ENCODE assay signal across 9 cellular contexts in the genomic region with DNA sequence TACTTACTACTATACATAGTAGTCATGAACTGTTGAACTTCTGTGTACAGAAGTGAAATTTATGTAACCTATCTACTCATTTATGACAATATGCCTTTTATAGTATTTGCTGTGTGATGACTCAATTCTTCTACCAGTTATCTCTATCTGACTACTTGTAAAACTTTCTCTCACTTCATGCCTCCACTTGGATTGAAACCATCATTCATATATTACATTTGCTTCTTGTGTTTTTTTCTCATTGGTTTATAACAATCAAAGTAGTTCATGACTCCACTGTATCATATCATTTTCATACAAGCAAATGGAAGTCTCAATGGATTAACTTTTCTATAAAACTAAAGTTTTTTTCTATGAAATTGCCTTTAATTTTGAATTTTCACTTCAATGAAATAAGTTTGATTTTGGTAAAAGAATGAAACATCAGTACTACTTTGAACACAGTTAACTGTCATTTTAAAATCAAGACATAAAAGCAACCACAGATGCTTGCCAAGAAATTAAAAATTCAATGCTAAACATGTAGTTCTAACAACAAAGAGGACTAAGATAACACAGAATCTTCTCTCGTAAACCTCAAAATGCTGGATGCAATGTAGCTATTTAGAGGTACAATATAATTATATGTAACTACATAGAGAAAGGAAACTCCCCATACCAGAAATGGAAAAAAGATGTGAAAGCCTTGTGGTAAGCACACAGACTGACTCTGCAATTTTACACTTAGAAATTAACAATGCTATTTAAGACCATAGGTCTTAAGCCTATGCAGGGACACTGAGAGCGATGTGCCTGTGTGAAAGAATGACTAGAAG. TPM values are rescaled to one million over a fixed set of nuclear protein-coding genes. Genes with fewer than 3 reads are reported as not detected.
DNase-seq lines count a peak whose midpoint lies in the region; ATAC-seq and TF ChIP-seq lines count a peak whose summit lies in the region.
"Had no signal": no experiment of that assay in that cellular context is flagged by ENCODE, and none has a peak within 500 bp of the region (broad histone marks: within the 10 kb centered on the region; RNA-seq: fewer than 3 reads in every experiment).

No MANE protein-coding gene starts in this region.

- intact Hi-C loops in left lung (cut with DNase I), result no loop called here

- peak; percentile 90 for ATAC-seq in GM18909 (IDR thresholded peaks at IDR 0.05; ENCODE audit: poor library complexity, unreplicated experiment)
- ATAC-seq in left lobe of liver, result no peak
- ATAC-seq in left lung, result no peak

- H3K4me1 ChIP-seq in mucosa of rectum (ENCODE audit: control insufficient read depth in 2 of 2, insufficient read depth in 2 of 2, low read length in 2 of 2), result peaks cover 15 to 35% of the 10 kb centered on the region in 2 donors
- peaks cover 7% of the 10 kb centered on the region; the same call in 1 of the 2 replicates for H3K4me1 ChIP-seq in HAP-1
- no peaks in the 10 kb centered on the region for H3K4me1 ChIP-seq in left lung

- in situ Hi-C loops in HAP-1 (cut with MboI; ENCODE audit: low sequenced_read_pairs), result no loop called here

- peak overlapping the region in 1 of 2 donors; percentile 8 for H3K9ac ChIP-seq in mucosa of rectum (ENCODE audit: low read depth in 1 of 2, low read length in 2 of 2)

- H3K27me3 ChIP-seq in mucosa of rectum (ENCODE audit: control insufficient read depth in 2 of 2, insufficient read depth in 2 of 2, low read length in 2 of 2), result no peaks in the 10 kb centered on the region
- no peaks in the 10 kb centered on the region for H3K27me3 ChIP-seq in HAP-1 (ENCODE audit: low read depth)
- H3K27me3 ChIP-seq in left lung, result no peaks in the 10 kb centered on the region

- H3K36me3 ChIP-seq in mucosa of rectum (ENCODE audit: control insufficient read depth in 2 of 2, insufficient read depth in 2 of 2, low read length in 2 of 2) (no peaks in the 10 kb centered on the region), HAP-1 (replicated peaks) (no peaks in the 10 kb centered on the region), left lung (no peaks in the 10 kb centered on the region)

- peak overlapping the region; percentile 53 to 67 for H3K27ac ChIP-seq in mucosa of rectum (ENCODE audit: low read depth in 2 of 2, low read length in 2 of 2)
- no peak overlapping the region for H3K27ac ChIP-seq in left lung
- H3K27ac ChIP-seq: HL-60 had no signal

- H3K9me3 ChIP-seq in mucosa of rectum (ENCODE audit: control insufficient read depth in 2 of 2, low read length in 2 of 2) (no peaks in the 10 kb centered on the region), HAP-1 (no peaks in the 10 kb centered on the region), left lung (no peaks in the 10 kb centered on the region)

- H3K4me3 ChIP-seq in mucosa of rectum (ENCODE audit: low read length in 2 of 2) (peak overlapping the region in 1 of 2 donors; percentile 14), HAP-1 (no peak overlapping the region), left lung (no peak overlapping the region)

- DNase-seq in HCEC 1CT (peak; percentile 44), HT-29 (ENCODE audit: low spot score) (peak; percentile 59), left lobe of liver (ENCODE audit: low spot score) (no peak), HAP-1 (ENCODE audit: low spot score in 2 of 2) (no peak), left lung (no peak)
- DNase-seq: midbrain had no signal

- no peak for TF ChIP-seq CTCF in left lung (IDR thresholded peaks at IDR 0.05)

RNA-seq across cellular contexts. Expression of a gene that starts 27.6 kb away (rescaled TPM):
- 9.8 and 10.6 TPM in 2 replicates for total RNA-seq in HT-29 (2014; rRNA removed; shearing (Covaris generic))
- 12.8 TPM for total RNA-seq in left lobe of liver
- total RNA-seq in left lung, result 10 to 100 TPM; 27.7 to 31.7 TPM

RNA-seq across cellular contexts. Expression of a gene that starts 43.7 kb away (rescaled TPM):
- 23.4 and 42.3 TPM in 2 replicates for total RNA-seq in HT-29 (2014; rRNA removed; shearing (Covaris generic))
- total RNA-seq in left lobe of liver (10.0 TPM), left lung (10 to 100 TPM; 16.5 to 24.0 TPM)

Comparison
In these comparisons a context has a peak if more than half of its experiments do, and no peak if none do; other contexts are left out.
1. DNase-seq: peak in HCEC 1CT (single experiment) and HT-29 (single experiment); none in left lobe of liver (single experiment), HAP-1 (0 of 2) and left lung (0 of 2).
2. H3K27ac ChIP-seq: peak in mucosa of rectum (2 of 2); none in left lung (0 of 2).